Comparison of ENCODE assay signal across 22 cellular contexts in the genomic region with DNA sequence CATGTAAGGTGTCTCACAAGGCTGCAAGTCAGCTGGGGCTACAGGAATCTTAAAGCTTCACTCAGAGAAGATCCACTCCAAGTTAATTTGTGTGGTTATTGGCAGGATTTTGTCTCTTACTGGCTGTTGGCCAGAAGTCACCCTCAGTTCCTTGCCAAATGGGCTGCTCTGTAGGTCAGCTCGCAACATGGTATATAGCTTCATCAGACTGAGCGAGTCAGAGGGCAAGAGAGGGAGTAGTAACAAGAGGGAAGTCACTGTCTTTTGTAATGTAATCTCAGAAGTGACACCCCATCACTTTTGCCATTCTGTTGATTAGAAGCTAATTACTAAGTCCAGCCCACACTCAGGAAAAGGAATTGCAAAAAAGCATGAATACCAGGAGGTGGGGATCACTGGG.
DNase-seq lines count a peak whose midpoint lies in the region; ATAC-seq and TF ChIP-seq lines count a peak whose summit lies in the region.
"Had no signal": no experiment of that assay in that cellular context is flagged by ENCODE, and none has a peak within 500 bp of the region (broad histone marks: within the 10 kb centered on the region; RNA-seq: fewer than 3 reads in every experiment).

No MANE protein-coding gene starts in this region.

- intact Hi-C loops in esophagus muscularis mucosa (cut with DNase I) = no loop called here

- no peak overlapping the region for H3K4me3 Mint-ChIP-seq in WTC11
- H3K4me3 Mint-ChIP-seq: CD14-positive monocyte; CD4-positive, alpha-beta T cell; CD8-positive, alpha-beta memory T cell; GM23338; HFFc6 had no signal

- H3K27me3 Mint-ChIP-seq in WTC11 (ENCODE audit: low read depth) = no peaks in the 10 kb centered on the region; the same call in 1 of the 2 replicates
- H3K27me3 Mint-ChIP-seq: CD4-positive, alpha-beta T cell; CD8-positive, alpha-beta memory T cell had no signal

- no peak overlapping the region for H3K27ac Mint-ChIP-seq in WTC11
- H3K27ac Mint-ChIP-seq: CD14-positive monocyte; CD4-positive, alpha-beta T cell; CD8-positive, alpha-beta memory T cell; GM23338; HFFc6 had no signal

- H3K4me3 ChIP-seq in esophagus muscularis mucosa = no peak overlapping the region
- H3K4me3 ChIP-seq: A549; BLaER1 treated with 17β-estradiol and CSF1 and Interleukin-3, amounts not matched to agents 10 nM and 100 nM; GM23338; HAP-1 had no signal

- peaks cover 15% of the 10 kb centered on the region for H3K36me3 Mint-ChIP-seq in WTC11
- H3K36me3 Mint-ChIP-seq: CD14-positive monocyte; CD8-positive, alpha-beta memory T cell had no signal

- H3K4me1 Mint-ChIP-seq in WTC11 = peaks cover 16% of the 10 kb centered on the region
- H3K4me1 Mint-ChIP-seq: CD14-positive monocyte; CD8-positive, alpha-beta memory T cell had no signal

- H3K9me3 ChIP-seq in esophagus muscularis mucosa = peaks cover 0 to 12% (median 7%) of the 10 kb centered on the region in 4 donors
- H3K9me3 ChIP-seq: BE2C, HAP-1 had no signal

- H3K4me1 ChIP-seq in esophagus muscularis mucosa = no peaks in the 10 kb centered on the region
- H3K4me1 ChIP-seq: A549; BE2C; BLaER1 treated with 17β-estradiol and CSF1 and Interleukin-3, amounts not matched to agents 10 nM and 100 nM; HAP-1 had no signal

- H3K27me3 ChIP-seq in esophagus muscularis mucosa = no peaks in the 10 kb centered on the region
- H3K27me3 ChIP-seq: BE2C; BLaER1 treated with 17β-estradiol and CSF1 and Interleukin-3, amounts not matched to agents 10 nM and 100 nM had no signal

- H3K27ac ChIP-seq in esophagus muscularis mucosa (replicated peaks in 1 of 4) = no peak overlapping the region
- H3K27ac ChIP-seq: A549; BLaER1 treated with 17β-estradiol and CSF1 and Interleukin-3, amounts not matched to agents 10 nM and 100 nM had no signal

- no peak for TF ChIP-seq CTCF in WTC11 (IDR thresholded peaks at IDR 0.05)
- TF ChIP-seq CTCF in esophagus muscularis mucosa (IDR thresholded peaks at IDR 0.05) = no peak

- no peaks in the 10 kb centered on the region for H3K36me3 ChIP-seq in esophagus muscularis mucosa
- H3K36me3 ChIP-seq: BE2C; BLaER1 treated with 17β-estradiol and CSF1 and Interleukin-3, amounts not matched to agents 10 nM and 100 nM; HAP-1 had no signal

- H3K9me3 Mint-ChIP-seq in WTC11 = peaks cover 25% of the 10 kb centered on the region

- ATAC-seq in WTC11 (peak; percentile 60), HG03196 (IDR thresholded peaks at IDR 0.05; ENCODE audit: unreplicated experiment) (no peak)
- ATAC-seq: A549, GM23338 had no signal

- DNase-seq in G401 (ENCODE audit: low spot score) = peak; percentile 20
- peak; percentile 1 for DNase-seq in NCI-H69 (lab: John Stamatoyannopoulos, UW)
- DNase-seq in WTC11 (ENCODE audit: low spot score) = no peak
- DNase-seq in esophagus muscularis mucosa (ENCODE audit: extremely low spot score) = peak; percentile 81
- DNase-seq in DMS53 treated with DMSO at 0.1 percent for 48 hours (lab: John Stamatoyannopoulos, UW; ENCODE audit: unreplicated experiment) = no peak
- no peak for DNase-seq in SHP77 treated with DMSO at 0.1 percent for 48 hours (lab: John Stamatoyannopoulos, UW)
- no peak for DNase-seq in NCI-H1694 treated with DMSO at 0.1 percent for 48 hours (lab: John Stamatoyannopoulos, UW)
- DNase-seq: 8988T; ACHN; AML-193; BE2C; CD4-positive, alpha-beta T cell; CD8-positive, alpha-beta memory T cell; DMS 273 treated with DMSO at 0.1 percent for 48 hours; DMS79 treated with DMSO at 0.1 percent for 48 hours; HFFc6 had no signal

- POLR2A ChIA-PET in WTC11 (lab: Charles Lee) = no interaction called here

- TF ChIP-seq EP300 in esophagus muscularis mucosa (IDR thresholded peaks at IDR 0.05) = no peak

- 44% methylated on average over 2 of the region's 2 CpGs for WGBS in esophagus muscularis mucosa

- CTCF ChIA-PET in WTC11 (lab: Charles Lee) = interaction anchor here (1.1 kb wide), 1 partner anchor 54 kb away, joined by 5 read pairs; no protein-coding TSS in a partner anchor

- TF ChIP-seq POLR2A in esophagus muscularis mucosa (IDR thresholded peaks at IDR 0.05; ENCODE audit: low read depth) = no peak

- in situ Hi-C loops in G401 (cut with HindIII; ENCODE audit: low sequenced_read_pairs) = no loop called here

TF ChIP-seq in WTC11, 78 proteins besides CTCF, POLR2A, EP300 and RAD21 (continues in another document):
- TF ChIP-seq FOXJ3 (CRISPR knock-in tag; IDR thresholded peaks at IDR 0.05; ENCODE audit: borderline replicate concordance) = no peak
- TF ChIP-seq, protein P1, sequence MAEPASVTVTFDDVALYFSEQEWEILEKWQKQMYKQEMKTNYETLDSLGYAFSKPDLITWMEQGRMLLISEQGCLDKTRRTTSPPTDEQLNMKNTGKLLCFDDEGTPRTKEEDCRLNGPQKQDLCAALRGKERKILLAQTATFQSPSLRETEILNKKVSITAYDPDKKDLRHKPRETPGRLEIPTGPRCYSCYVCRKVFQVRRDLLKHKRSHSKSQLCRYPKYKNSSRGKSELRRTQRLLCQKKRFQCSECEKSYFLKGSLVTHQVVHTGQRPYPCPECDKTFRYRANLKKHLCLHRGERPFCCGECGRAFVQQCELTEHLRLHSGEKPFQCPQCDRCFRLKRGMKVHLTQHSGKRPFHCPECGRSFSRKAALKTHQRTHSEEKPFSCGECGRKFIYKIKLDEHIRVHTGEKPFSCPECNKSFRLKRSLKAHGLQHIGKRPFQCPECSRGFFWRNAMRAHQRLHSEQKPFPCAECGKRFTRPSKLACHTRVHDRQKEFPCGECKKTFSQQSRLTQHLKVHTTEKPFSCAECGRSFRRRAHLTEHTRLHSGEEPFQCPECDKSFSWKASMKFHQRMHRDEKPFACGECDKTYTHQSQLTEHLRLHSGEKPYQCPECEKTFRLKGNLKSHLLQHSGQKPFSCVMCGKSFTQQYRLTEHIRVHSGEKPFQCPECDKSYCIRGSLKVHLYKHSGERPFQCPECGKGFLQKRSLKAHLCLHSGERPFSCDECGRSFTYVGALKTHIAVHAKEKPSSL (CRISPR knock-in tag; conservative IDR thresholded peaks at IDR 0.05) = no peak
- TF ChIP-seq TCF7 (CRISPR knock-in tag; IDR thresholded peaks at IDR 0.05; ENCODE audit: low read depth) = no peak
- TF ChIP-seq, protein P2, sequence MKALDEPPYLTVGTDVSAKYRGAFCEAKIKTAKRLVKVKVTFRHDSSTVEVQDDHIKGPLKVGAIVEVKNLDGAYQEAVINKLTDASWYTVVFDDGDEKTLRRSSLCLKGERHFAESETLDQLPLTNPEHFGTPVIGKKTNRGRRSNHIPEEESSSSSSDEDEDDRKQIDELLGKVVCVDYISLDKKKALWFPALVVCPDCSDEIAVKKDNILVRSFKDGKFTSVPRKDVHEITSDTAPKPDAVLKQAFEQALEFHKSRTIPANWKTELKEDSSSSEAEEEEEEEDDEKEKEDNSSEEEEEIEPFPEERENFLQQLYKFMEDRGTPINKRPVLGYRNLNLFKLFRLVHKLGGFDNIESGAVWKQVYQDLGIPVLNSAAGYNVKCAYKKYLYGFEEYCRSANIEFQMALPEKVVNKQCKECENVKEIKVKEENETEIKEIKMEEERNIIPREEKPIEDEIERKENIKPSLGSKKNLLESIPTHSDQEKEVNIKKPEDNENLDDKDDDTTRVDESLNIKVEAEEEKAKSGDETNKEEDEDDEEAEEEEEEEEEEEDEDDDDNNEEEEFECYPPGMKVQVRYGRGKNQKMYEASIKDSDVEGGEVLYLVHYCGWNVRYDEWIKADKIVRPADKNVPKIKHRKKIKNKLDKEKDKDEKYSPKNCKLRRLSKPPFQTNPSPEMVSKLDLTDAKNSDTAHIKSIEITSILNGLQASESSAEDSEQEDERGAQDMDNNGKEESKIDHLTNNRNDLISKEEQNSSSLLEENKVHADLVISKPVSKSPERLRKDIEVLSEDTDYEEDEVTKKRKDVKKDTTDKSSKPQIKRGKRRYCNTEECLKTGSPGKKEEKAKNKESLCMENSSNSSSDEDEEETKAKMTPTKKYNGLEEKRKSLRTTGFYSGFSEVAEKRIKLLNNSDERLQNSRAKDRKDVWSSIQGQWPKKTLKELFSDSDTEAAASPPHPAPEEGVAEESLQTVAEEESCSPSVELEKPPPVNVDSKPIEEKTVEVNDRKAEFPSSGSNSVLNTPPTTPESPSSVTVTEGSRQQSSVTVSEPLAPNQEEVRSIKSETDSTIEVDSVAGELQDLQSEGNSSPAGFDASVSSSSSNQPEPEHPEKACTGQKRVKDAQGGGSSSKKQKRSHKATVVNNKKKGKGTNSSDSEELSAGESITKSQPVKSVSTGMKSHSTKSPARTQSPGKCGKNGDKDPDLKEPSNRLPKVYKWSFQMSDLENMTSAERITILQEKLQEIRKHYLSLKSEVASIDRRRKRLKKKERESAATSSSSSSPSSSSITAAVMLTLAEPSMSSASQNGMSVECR (CRISPR knock-in tag; IDR thresholded peaks at IDR 0.05; ENCODE audit: borderline replicate concordance) = no peak
- no peak for TF ChIP-seq MXD4 (CRISPR knock-in tag; IDR thresholded peaks at IDR 0.05; ENCODE audit: borderline replicate concordance)
- TF ChIP-seq, protein P3, sequence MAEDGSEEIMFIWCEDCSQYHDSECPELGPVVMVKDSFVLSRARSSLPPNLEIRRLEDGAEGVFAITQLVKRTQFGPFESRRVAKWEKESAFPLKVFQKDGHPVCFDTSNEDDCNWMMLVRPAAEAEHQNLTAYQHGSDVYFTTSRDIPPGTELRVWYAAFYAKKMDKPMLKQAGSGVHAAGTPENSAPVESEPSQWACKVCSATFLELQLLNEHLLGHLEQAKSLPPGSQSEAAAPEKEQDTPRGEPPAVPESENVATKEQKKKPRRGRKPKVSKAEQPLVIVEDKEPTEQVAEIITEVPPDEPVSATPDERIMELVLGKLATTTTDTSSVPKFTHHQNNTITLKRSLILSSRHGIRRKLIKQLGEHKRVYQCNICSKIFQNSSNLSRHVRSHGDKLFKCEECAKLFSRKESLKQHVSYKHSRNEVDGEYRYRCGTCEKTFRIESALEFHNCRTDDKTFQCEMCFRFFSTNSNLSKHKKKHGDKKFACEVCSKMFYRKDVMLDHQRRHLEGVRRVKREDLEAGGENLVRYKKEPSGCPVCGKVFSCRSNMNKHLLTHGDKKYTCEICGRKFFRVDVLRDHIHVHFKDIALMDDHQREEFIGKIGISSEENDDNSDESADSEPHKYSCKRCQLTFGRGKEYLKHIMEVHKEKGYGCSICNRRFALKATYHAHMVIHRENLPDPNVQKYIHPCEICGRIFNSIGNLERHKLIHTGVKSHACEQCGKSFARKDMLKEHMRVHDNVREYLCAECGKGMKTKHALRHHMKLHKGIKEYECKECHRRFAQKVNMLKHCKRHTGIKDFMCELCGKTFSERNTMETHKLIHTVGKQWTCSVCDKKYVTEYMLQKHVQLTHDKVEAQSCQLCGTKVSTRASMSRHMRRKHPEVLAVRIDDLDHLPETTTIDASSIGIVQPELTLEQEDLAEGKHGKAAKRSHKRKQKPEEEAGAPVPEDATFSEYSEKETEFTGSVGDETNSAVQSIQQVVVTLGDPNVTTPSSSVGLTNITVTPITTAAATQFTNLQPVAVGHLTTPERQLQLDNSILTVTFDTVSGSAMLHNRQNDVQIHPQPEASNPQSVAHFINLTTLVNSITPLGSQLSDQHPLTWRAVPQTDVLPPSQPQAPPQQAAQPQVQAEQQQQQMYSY (CRISPR knock-in tag; IDR thresholded peaks at IDR 0.05) = no peak

Comparison
In these comparisons a context has a peak if more than half of its experiments do, and no peak if none do; other contexts are left out.
1. DNase-seq: peak in G401 (single experiment), NCI-H69 (single experiment) and esophagus muscularis mucosa (single experiment); none in WTC11 (single experiment), DMS53 treated with DMSO at 0.1 percent for 48 hours (single experiment), SHP77 treated with DMSO at 0.1 percent for 48 hours (single experiment) and NCI-H1694 treated with DMSO at 0.1 percent for 48 hours (single experiment).